23 cellular contexts compared by ENCODE assay signal in genomic region chr7:43300121-43300520, GRCh38.
"Had no signal": no experiment of that assay in that cellular context is flagged by ENCODE, and none has a peak within 500 bp of the region (broad histone marks: within the 10 kb centered on the region; RNA-seq: fewer than 3 reads in every experiment).

No MANE protein-coding gene starts in this region.

- DNase-seq: naive thymus-derived CD8-positive, alpha-beta T cell; nephron progenitor cell; pancreas; right cardiac atrium; right lobe of liver; sigmoid colon; small intestine; stimulated activated CD4-positive, alpha-beta T cell treated with anti-CD3 and anti-CD28 coated beads, Interleukin-15, amount 100 ng/mL, for 24 hours; stimulated activated CD4-positive, alpha-beta T cell treated with anti-CD3 and anti-CD28 coated beads, Interleukin-2, amount 100 ng/mL, for 24 hours; stimulated activated CD4-positive, alpha-beta T cell treated with anti-CD3 and anti-CD28 coated beads, Interleukin-2, amount 100 ng/mL, for 48 hours; stimulated activated CD4-positive, alpha-beta T cell treated with anti-CD3 and anti-CD28 coated beads, Interleukin-4, amount 100 ng/mL, for 24 hours; stimulated activated naive B cell treated with anti-CD40 and anti-IgM and Interleukin-4, amounts not matched to agents 10 μg/mL and 1 μg/mL and 100 μg/mL, for 72 hours; stimulated activated naive CD4-positive, alpha-beta T cell treated with Interleukin-2 at 50 U/mL for 16 hours; stomach; thyroid gland; trophoblast cell; upper lobe of left lung had no signal

- H3K27ac ChIP-seq: neutrophil, pancreas, prostate gland, right lobe of liver, sigmoid colon, stomach, thoracic aorta, thyroid gland, tibial nerve, upper lobe of left lung, vagina had no signal

- H3K36me3 ChIP-seq: neutrophil, pancreas, prostate gland, right lobe of liver, sigmoid colon, stomach, thoracic aorta, thyroid gland, tibial nerve, upper lobe of left lung, vagina had no signal

- ATAC-seq: naive thymus-derived CD8-positive, alpha-beta T cell; pancreas; right cardiac atrium; right lobe of liver; stimulated activated effector memory CD8-positive, alpha-beta T cell treated with anti-CD3 and anti-CD28 coated beads, Interleukin-12 subunit alpha, Interleukin-12 subunit beta, amount 100 ng/mL, for 72 hours; stimulated activated naive B cell treated with anti-CD40 and anti-IgM and Interleukin-4, amounts not matched to agents 10 μg/mL and 1 μg/mL and 100 μg/mL, for 72 hours had no signal

- FAIRE-seq: pancreas, small intestine had no signal

- H3K27me3 ChIP-seq: pancreas, right lobe of liver, sigmoid colon, thyroid gland, tibial nerve, upper lobe of left lung, vagina had no signal

- H3K4me1 ChIP-seq: pancreas, prostate gland, right lobe of liver, stomach, thyroid gland, tibial nerve, upper lobe of left lung, vagina had no signal

- H3K4me3 ChIP-seq: pancreas, prostate gland, right lobe of liver, sigmoid colon, stomach, thoracic aorta, thyroid gland, tibial nerve, upper lobe of left lung, vagina had no signal

- H3K9me3 ChIP-seq: neutrophil, pancreas, prostate gland, right lobe of liver, sigmoid colon, stomach, thoracic aorta, thyroid gland, tibial nerve, upper lobe of left lung, vagina had no signal
